In the genomic region with DNA sequence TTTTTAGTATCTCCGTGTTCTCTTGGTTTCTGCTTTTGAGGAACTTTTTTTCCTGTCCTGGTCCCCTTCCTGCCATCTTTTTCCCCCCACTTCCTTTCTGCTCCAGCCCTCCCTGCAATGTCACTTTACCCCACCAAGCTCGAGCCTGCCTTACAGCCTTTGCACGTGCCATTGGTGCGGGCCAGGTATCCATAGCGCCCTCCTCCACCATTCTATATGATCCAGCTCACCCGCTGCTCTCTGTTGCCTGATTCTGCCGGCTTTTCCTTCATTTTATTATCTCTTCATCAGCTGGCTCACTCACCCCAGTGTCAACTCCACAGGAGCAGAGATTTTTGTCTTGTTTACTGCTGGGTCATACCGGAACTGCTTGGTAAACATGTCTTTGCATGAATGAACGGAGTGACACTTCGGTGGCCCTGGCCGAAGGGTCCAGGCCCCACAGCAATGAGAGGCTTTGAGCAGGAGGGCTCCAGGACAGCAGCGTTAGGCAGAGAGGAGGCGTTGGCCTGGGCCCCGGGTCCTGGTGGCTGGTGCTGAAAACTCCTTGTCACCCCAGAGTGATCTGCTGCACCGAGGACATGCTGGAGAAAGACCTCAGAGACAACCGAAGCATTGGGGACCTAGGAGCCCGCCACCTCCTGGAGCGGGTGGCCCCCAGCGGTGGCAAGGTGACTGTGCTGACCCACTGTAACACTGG, we compare ENCODE assay signal across 8 cellular contexts. TPM values are rescaled to one million over a fixed set of nuclear protein-coding genes. Genes with fewer than 3 reads are reported as not detected.
DNase-seq lines count a peak whose midpoint lies in the region; ATAC-seq and TF ChIP-seq lines count a peak whose summit lies in the region.

No MANE protein-coding gene starts in this region.

- peak overlapping the region; percentile 82 for H3K4me3 Mint-ChIP-seq in activated CD4-positive, alpha-beta T cell treated with anti-CD3 and anti-CD28 coated beads, Interleukin-2, amount 10 ng/mL, durations not matched to agents 7 days and 5 days
- peak overlapping the region; percentile 94 for H3K4me3 Mint-ChIP-seq in activated T-helper 2 cell treated with anti-CD3 and anti-CD28 coated beads, Interferon-gamma antibody, Interleukin-2, Interleukin-4, amounts not matched to agents 10 μg/mL and 5 μg/mL and 100 μg/mL, durations not matched to agents 14 hours and 24 hours and 36 hours (ENCODE audit: low read depth)
- H3K4me3 Mint-ChIP-seq in immature natural killer cell, result peak overlapping the region; percentile 80 to 88 (median 87)

- H3K4me1 Mint-ChIP-seq in activated CD4-positive, alpha-beta T cell treated with anti-CD3 and anti-CD28 coated beads, Interleukin-2, amount 10 ng/mL, durations not matched to agents 7 days and 5 days, result peaks cover 23% of the 10 kb centered on the region
- peaks cover 16% of the 10 kb centered on the region for H3K4me1 Mint-ChIP-seq in activated T-helper 2 cell treated with anti-CD3 and anti-CD28 coated beads, Interferon-gamma antibody, Interleukin-2, Interleukin-4, amounts not matched to agents 10 μg/mL and 5 μg/mL and 100 μg/mL, durations not matched to agents 14 hours and 24 hours and 36 hours (ENCODE audit: low read depth)
- H3K4me1 Mint-ChIP-seq in immature natural killer cell, result peaks cover 16 to 17% of the 10 kb centered on the region in 2 donors

- CTCF ChIA-PET in activated CD4-positive, alpha-beta T cell treated with anti-CD3 and anti-CD28 coated beads, Interleukin-2, amount 10 ng/mL, durations not matched to agents 7 days and 5 days (lab: Charles Lee), result interaction anchor here (0.5 to 2.0 kb wide), 4 partner anchors 22 to 1007 kb away, joined by 3 to 7 read pairs (median 4); no protein-coding TSS in a partner anchor

- DNase-seq in activated CD4-positive, alpha-beta T cell treated with anti-CD3 and anti-CD28 coated beads, Interleukin-2, amount 10 ng/mL, durations not matched to agents 7 days and 5 days, result no peak
- no peak for DNase-seq in activated CD4-positive, alpha-beta T cell treated with anti-CD3 and anti-CD28 coated beads, Interleukin-2, amount 50 U/mL, for 1 hour
- no peak for DNase-seq in activated T-helper 2 cell treated with anti-CD3 and anti-CD28 coated beads, Interferon-gamma antibody, Interleukin-2, Interleukin-4, amounts not matched to agents 10 μg/mL and 5 μg/mL and 100 μg/mL, durations not matched to agents 14 hours and 24 hours and 36 hours (ENCODE audit: low spot score)
- DNase-seq in immature natural killer cell (no peak), thoracic aorta (ENCODE audit: low spot score) (no peak), NCI-H2107 treated with DMSO at 0.1 percent for 48 hours (lab: John Stamatoyannopoulos, UW; ENCODE audit: unreplicated experiment) (no peak), NCI-H187 (lab: John Stamatoyannopoulos, UW) (no peak), NCI-H82 (lab: John Stamatoyannopoulos, UW) (no peak)

- H3K4me3 ChIP-seq in thoracic aorta, result peak overlapping the region; percentile 86

- POLR2A ChIA-PET in activated CD4-positive, alpha-beta T cell treated with anti-CD3 and anti-CD28 coated beads, Interleukin-2, amount 10 ng/mL, durations not matched to agents 7 days and 5 days (lab: Charles Lee), result no interaction called here

- intact Hi-C loops in activated T-helper 2 cell treated with anti-CD3 and anti-CD28 coated beads, Interferon-gamma antibody, Interleukin-2, Interleukin-4, amounts not matched to agents 10 μg/mL and 5 μg/mL and 100 μg/mL, durations not matched to agents 14 hours and 24 hours and 36 hours (cut with micrococcal nuclease), result no loop called here

- peak overlapping the region; percentile 81 for H3K27ac Mint-ChIP-seq in activated CD4-positive, alpha-beta T cell treated with anti-CD3 and anti-CD28 coated beads, Interleukin-2, amount 10 ng/mL, durations not matched to agents 7 days and 5 days
- H3K27ac Mint-ChIP-seq in activated T-helper 2 cell treated with anti-CD3 and anti-CD28 coated beads, Interferon-gamma antibody, Interleukin-2, Interleukin-4, amounts not matched to agents 10 μg/mL and 5 μg/mL and 100 μg/mL, durations not matched to agents 14 hours and 24 hours and 36 hours, result peak overlapping the region; percentile 87
- H3K27ac Mint-ChIP-seq in immature natural killer cell, result peak overlapping the region in 5 of 6 donors; percentile 62 to 91 (median 77)

- H3K9me3 Mint-ChIP-seq in activated CD4-positive, alpha-beta T cell treated with anti-CD3 and anti-CD28 coated beads, Interleukin-2, amount 10 ng/mL, durations not matched to agents 7 days and 5 days, result no peaks in the 10 kb centered on the region
- no peaks in the 10 kb centered on the region for H3K9me3 Mint-ChIP-seq in activated T-helper 2 cell treated with anti-CD3 and anti-CD28 coated beads, Interferon-gamma antibody, Interleukin-2, Interleukin-4, amounts not matched to agents 10 μg/mL and 5 μg/mL and 100 μg/mL, durations not matched to agents 14 hours and 24 hours and 36 hours
- no peaks in the 10 kb centered on the region for H3K9me3 Mint-ChIP-seq in immature natural killer cell

- peaks cover 44% of the 10 kb centered on the region for H3K36me3 ChIP-seq in thoracic aorta

- peaks cover 19% of the 10 kb centered on the region for H3K36me3 Mint-ChIP-seq in activated CD4-positive, alpha-beta T cell treated with anti-CD3 and anti-CD28 coated beads, Interleukin-2, amount 10 ng/mL, durations not matched to agents 7 days and 5 days (ENCODE audit: low read depth)
- H3K36me3 Mint-ChIP-seq in activated T-helper 2 cell treated with anti-CD3 and anti-CD28 coated beads, Interferon-gamma antibody, Interleukin-2, Interleukin-4, amounts not matched to agents 10 μg/mL and 5 μg/mL and 100 μg/mL, durations not matched to agents 14 hours and 24 hours and 36 hours (ENCODE audit: low read depth), result peaks cover 34% of the 10 kb centered on the region
- peaks cover 4 to 11% (median 10%) of the 10 kb centered on the region in 3 donors for H3K36me3 Mint-ChIP-seq in immature natural killer cell

- no peaks in the 10 kb centered on the region for H3K27me3 ChIP-seq in thoracic aorta (replicated peaks; ENCODE audit: insufficient read depth)

- H3K27ac ChIP-seq in thoracic aorta, result peak overlapping the region; percentile 31 to 58

- TF ChIP-seq CTCF in thoracic aorta (IDR thresholded peaks at IDR 0.05), result no peak

- no peak for ATAC-seq in thoracic aorta (ENCODE audit: insufficient number of reproducible peaks, low FRiP score, low read depth)

- no peaks in the 10 kb centered on the region for H3K27me3 Mint-ChIP-seq in activated CD4-positive, alpha-beta T cell treated with anti-CD3 and anti-CD28 coated beads, Interleukin-2, amount 10 ng/mL, durations not matched to agents 7 days and 5 days
- H3K27me3 Mint-ChIP-seq in activated T-helper 2 cell treated with anti-CD3 and anti-CD28 coated beads, Interferon-gamma antibody, Interleukin-2, Interleukin-4, amounts not matched to agents 10 μg/mL and 5 μg/mL and 100 μg/mL, durations not matched to agents 14 hours and 24 hours and 36 hours (ENCODE audit: low read depth), result no peaks in the 10 kb centered on the region
- no peaks in the 10 kb centered on the region for H3K27me3 Mint-ChIP-seq in immature natural killer cell (ENCODE audit: low read depth in 3 of 3)

- H3K9me3 ChIP-seq in thoracic aorta, result no peaks in the 10 kb centered on the region

- H3K4me1 ChIP-seq in thoracic aorta (ENCODE audit: control insufficient read depth in 1 of 2, low read depth in 2 of 2), result peaks cover 9 to 16% of the 10 kb centered on the region in 2 donors

RNA-seq across cellular contexts. Expression of a gene that starts 1.2 kb away (rescaled TPM):
- 10 to 100 TPM; 46.2 to 46.6 TPM for total RNA-seq in activated CD4-positive, alpha-beta T cell treated with anti-CD3 and anti-CD28 coated beads, Interleukin-2, amount 10 ng/mL, durations not matched to agents 7 days and 5 days
- total RNA-seq in activated T-helper 2 cell treated with anti-CD3 and anti-CD28 coated beads, Interferon-gamma antibody, Interleukin-2, Interleukin-4, amounts not matched to agents 10 μg/mL and 5 μg/mL and 100 μg/mL, durations not matched to agents 14 hours and 24 hours and 36 hours, result 41.6 and 42.3 TPM in 2 replicates
- 10 to 100 TPM in 1 of 3 donors, 1 to 10 TPM in 1, not detected in 1; 6.5 to 16.9 TPM for polyA plus RNA-seq in immature natural killer cell
- total RNA-seq in thoracic aorta, result 10 to 100 TPM; 54.6 to 63.0 TPM

RNA-seq across cellular contexts. Expression of a gene that starts 8.7 kb away (rescaled TPM):
- total RNA-seq in activated CD4-positive, alpha-beta T cell treated with anti-CD3 and anti-CD28 coated beads, Interleukin-2, amount 10 ng/mL, durations not matched to agents 7 days and 5 days, result 10 to 100 TPM; 91.3 to 92.5 TPM
- 131 and 137 TPM in 2 replicates for total RNA-seq in activated T-helper 2 cell treated with anti-CD3 and anti-CD28 coated beads, Interferon-gamma antibody, Interleukin-2, Interleukin-4, amounts not matched to agents 10 μg/mL and 5 μg/mL and 100 μg/mL, durations not matched to agents 14 hours and 24 hours and 36 hours
- 100 to 1,000 TPM; 178 to 259 (median 185) TPM for polyA plus RNA-seq in immature natural killer cell
- total RNA-seq in thoracic aorta, result 100 to 1,000 TPM; 114 to 128 TPM

RNA-seq across cellular contexts. Expression of a gene that starts 29.7 kb away (rescaled TPM):
- 1 to 10 TPM; 6.0 to 6.2 TPM for total RNA-seq in activated CD4-positive, alpha-beta T cell treated with anti-CD3 and anti-CD28 coated beads, Interleukin-2, amount 10 ng/mL, durations not matched to agents 7 days and 5 days
- total RNA-seq in activated T-helper 2 cell treated with anti-CD3 and anti-CD28 coated beads, Interferon-gamma antibody, Interleukin-2, Interleukin-4, amounts not matched to agents 10 μg/mL and 5 μg/mL and 100 μg/mL, durations not matched to agents 14 hours and 24 hours and 36 hours, result 9.8 and 10.6 TPM in 2 replicates
- polyA plus RNA-seq in immature natural killer cell, result 1 to 10 TPM in 1 of 3 donors, under 1 TPM in 1, not detected in 1; 0.62 to 1.2 TPM
- 10 to 100 TPM in 1 of 2 donors, 1 to 10 TPM in 1; 9.5 to 11.8 TPM for total RNA-seq in thoracic aorta
